ENCODE assay signal across 16 cellular contexts in genomic region chr11:73648629-73649046, GRCh38. TPM values are rescaled to one million over a fixed set of nuclear protein-coding genes. Genes with fewer than 3 reads are reported as not detected.
DNase-seq lines count a peak whose midpoint lies in the region; ATAC-seq and TF ChIP-seq lines count a peak whose summit lies in the region.
"Had no signal": no experiment of that assay in that cellular context is flagged by ENCODE, and none has a peak within 500 bp of the region (broad histone marks: within the 10 kb centered on the region; RNA-seq: fewer than 3 reads in every experiment).

No MANE protein-coding gene starts in this region.

- intact Hi-C loops in cardiac septum (cut with DNase I), result no loop called here
- intact Hi-C loops in right cardiac atrium (cut with DNase I), result no loop called here
- intact Hi-C loops in activated B cell treated with CpG ODN at 0.5 μM for 24 hours (cut with micrococcal nuclease), result no loop called here

- no peak overlapping the region for H4K12ac ChIP-seq in trophoblast cell (ENCODE audit: low read depth, low read length)

- CTCF ChIA-PET in activated B cell treated with CpG ODN at 0.5 μM for 24 hours (lab: Charles Lee), result interaction anchor here (1.9 kb wide), 1 partner anchor 12 kb away, joined by 5 read pairs; no protein-coding TSS in a partner anchor

- H3K79me1 ChIP-seq in trophoblast cell (ENCODE audit: low read length) (no peaks in the 10 kb centered on the region), mesenchymal stem cell (replicated peaks; ENCODE audit: low read length, poor library complexity, severe bottlenecking) (no peaks in the 10 kb centered on the region)

- ATAC-seq in right cardiac atrium (no peak), activated B cell treated with CpG ODN at 0.5 μM for 24 hours (ENCODE audit: low read depth) (no peak), HG02973 (IDR thresholded peaks at IDR 0.05; ENCODE audit: unreplicated experiment) (no peak)
- ATAC-seq: activated T-cell treated with anti-CD3 and anti-CD28 coated beads, Interleukin-2, amount 50 U/mL, for 72 hours; stimulated activated naive B cell treated with anti-CD40 and anti-IgM and Interleukin-4, amounts not matched to agents 10 μg/mL and 1 μg/mL and 100 μg/mL, for 72 hours had no signal

- no peaks in the 10 kb centered on the region for H3K27me3 Mint-ChIP-seq in activated B cell treated with CpG ODN at 0.5 μM for 24 hours
- H3K27me3 Mint-ChIP-seq: activated CD4-positive, alpha-beta memory T cell treated with anti-CD3 and anti-CD28 coated beads, Interleukin-2, amount 10 ng/mL, durations not matched to agents 7 days and 5 days had no signal

- no peak overlapping the region for H3K27ac Mint-ChIP-seq in activated B cell treated with CpG ODN at 0.5 μM for 24 hours
- H3K27ac Mint-ChIP-seq: activated CD4-positive, alpha-beta memory T cell treated with anti-CD3 and anti-CD28 coated beads, Interleukin-2, amount 10 ng/mL, durations not matched to agents 7 days and 5 days; activated T-cell treated with anti-CD3 and anti-CD28 coated beads, Interleukin-2, amount 50 U/mL, for 72 hours had no signal

- no peak overlapping the region for H3K27ac ChIP-seq in right cardiac atrium (ENCODE audit: low read length)
- no peak overlapping the region for H3K27ac ChIP-seq in trophoblast cell (ENCODE audit: low read depth, low read length)
- H3K27ac ChIP-seq in mesenchymal stem cell (ENCODE audit: low read length, poor library complexity, severe bottlenecking), result no peak overlapping the region
- H3K27ac ChIP-seq: coronary artery, KMS-11, SJSA1 had no signal

- H4K91ac ChIP-seq in trophoblast cell (ENCODE audit: low read depth, low read length) (no peak overlapping the region), mesenchymal stem cell (ENCODE audit: low read length) (no peak overlapping the region)

- H3K9me3 ChIP-seq in right cardiac atrium (ENCODE audit: control insufficient read depth, low read length) (no peaks in the 10 kb centered on the region), trophoblast cell (ENCODE audit: insufficient read depth, low read depth, low read length) (no peaks in the 10 kb centered on the region), mesenchymal stem cell (ENCODE audit: control insufficient read depth, low read length) (no peaks in the 10 kb centered on the region)
- H3K9me3 ChIP-seq: SJSA1 had no signal

- H3K4ac ChIP-seq in trophoblast cell (ENCODE audit: low read depth, low read length), result no peak overlapping the region
- no peak overlapping the region for H3K4ac ChIP-seq in mesenchymal stem cell (ENCODE audit: low read depth in 1 of 2, low read length in 2 of 2)

- H3K79me2 ChIP-seq in trophoblast cell (ENCODE audit: control insufficient read depth, insufficient read depth, low read length, poor library complexity), result no peaks in the 10 kb centered on the region

- no peak for TF ChIP-seq CTCF in activated B cell treated with CpG ODN at 0.5 μM for 24 hours (IDR thresholded peaks at IDR 0.05)

- H2AFZ ChIP-seq in trophoblast cell (ENCODE audit: insufficient read depth, low read length, poor library complexity) (no peak overlapping the region), mesenchymal stem cell (ENCODE audit: low read depth, low read length) (no peak overlapping the region)

- H3K4me1 ChIP-seq in right cardiac atrium (ENCODE audit: control insufficient read depth, insufficient read depth, low read length) (no peaks in the 10 kb centered on the region), trophoblast cell (ENCODE audit: control insufficient read depth in 1 of 2, insufficient read depth in 2 of 2, low read length in 2 of 2) (peaks cover 8 to 12% of the 10 kb centered on the region in 2 experiments), mesenchymal stem cell (ENCODE audit: control insufficient read depth, insufficient read depth, low read depth, low read length) (peaks cover 14% of the 10 kb centered on the region)
- H3K4me1 ChIP-seq: SJSA1 had no signal

- 64% methylated on average over 7 of the region's 7 CpGs for WGBS in right cardiac atrium
- no CpG with 5 or more reads among the region's 7 CpGs for WGBS in trophoblast cell (ENCODE audit: extremely low coverage, insufficient coverage, insufficient read length)
- WGBS in mesenchymal stem cell, result 51% methylated on average over 7 of the region's 7 CpGs

- H3K36me3 ChIP-seq in trophoblast cell (ENCODE audit: control insufficient read depth in 1 of 2, insufficient read depth in 2 of 2, low read length in 2 of 2), result no peaks in the 10 kb centered on the region
- H3K36me3 ChIP-seq in mesenchymal stem cell (ENCODE audit: control insufficient read depth in 1 of 2, insufficient read depth in 2 of 2, low read depth in 1 of 2, low read length in 2 of 2), result no peaks in the 10 kb centered on the region
- H3K36me3 ChIP-seq: SJSA1 had no signal

- no peak overlapping the region for H2BK120ac ChIP-seq in trophoblast cell (ENCODE audit: insufficient read depth, low read length, poor library complexity)
- H2BK120ac ChIP-seq in mesenchymal stem cell (ENCODE audit: low read depth, low read length), result no peak overlapping the region

- H3K36me3 Mint-ChIP-seq in activated B cell treated with CpG ODN at 0.5 μM for 24 hours (ENCODE audit: low read depth), result no peaks in the 10 kb centered on the region
- H3K36me3 Mint-ChIP-seq: stimulated activated naive B cell treated with anti-CD40 and anti-IgM and Interleukin-4, amounts not matched to agents 10 μg/mL and 1 μg/mL and 100 μg/mL, for 72 hours had no signal

- no peak overlapping the region for H2BK15ac ChIP-seq in mesenchymal stem cell (ENCODE audit: low read depth, poor library complexity, severe bottlenecking)

- H3K14ac ChIP-seq in trophoblast cell (ENCODE audit: low read length) (no peak overlapping the region), mesenchymal stem cell (ENCODE audit: low read length in 2 of 2) (no peak overlapping the region)

- H2AK5ac ChIP-seq in trophoblast cell (ENCODE audit: low read length) (no peak overlapping the region), mesenchymal stem cell (ENCODE audit: low read length, severe bottlenecking) (no peak overlapping the region)

- no peak overlapping the region for H3K18ac ChIP-seq in trophoblast cell (ENCODE audit: low read length)
- no peak overlapping the region for H3K18ac ChIP-seq in mesenchymal stem cell (ENCODE audit: low read depth in 1 of 2, low read length in 2 of 2)

- peaks cover 21% of the 10 kb centered on the region for H3K4me1 Mint-ChIP-seq in activated B cell treated with CpG ODN at 0.5 μM for 24 hours

- POLR2A ChIA-PET in activated B cell treated with CpG ODN at 0.5 μM for 24 hours (lab: Charles Lee), result interaction anchor here (2.7 kb wide), 1 partner anchor 50 kb away, joined by 12 read pairs; the partner anchor contains the start of gene FAM168A

- DNase-seq in cardiac septum (ENCODE audit: low spot score) (peak; percentile 54), right cardiac atrium (no peak), activated B cell treated with CpG ODN at 0.5 μM for 24 hours (no peak), midbrain (lab: John Stamatoyannopoulos, UW) (peak; percentile 66), NCI-H226 (no peak), trophoblast cell (no peak), mesenchymal stem cell (no peak)
- DNase-seq: activated CD4-positive, alpha-beta memory T cell treated with anti-CD3 and anti-CD28 coated beads, Interleukin-2, amount 10 ng/mL, durations not matched to agents 7 days and 5 days; activated T-cell treated with anti-CD3 and anti-CD28 coated beads, Interleukin-2, amount 50 U/mL, for 72 hours; aorta; small intestine; stimulated activated naive B cell treated with anti-CD40 and anti-IgM and Interleukin-4, amounts not matched to agents 10 μg/mL and 1 μg/mL and 100 μg/mL, for 72 hours had no signal

- no peak overlapping the region for H3K9ac ChIP-seq in trophoblast cell (ENCODE audit: low read length)
- no peak overlapping the region for H3K9ac ChIP-seq in mesenchymal stem cell (ENCODE audit: low read length)
- H3K9ac ChIP-seq: KMS-11 had no signal

- no peak overlapping the region for H2BK5ac ChIP-seq in trophoblast cell (ENCODE audit: low read depth, low read length, poor library complexity)
- no peak overlapping the region for H2BK5ac ChIP-seq in mesenchymal stem cell (ENCODE audit: low read depth, low read length, poor library complexity, severe bottlenecking)

- H3K4me2 ChIP-seq in trophoblast cell (ENCODE audit: low read length), result no peak overlapping the region
- no peak overlapping the region for H3K4me2 ChIP-seq in mesenchymal stem cell (ENCODE audit: low read length, poor library complexity, severe bottlenecking)

- H3K23ac ChIP-seq in trophoblast cell (ENCODE audit: low read length) (no peak overlapping the region), mesenchymal stem cell (ENCODE audit: low read length in 2 of 2) (no peak overlapping the region)

- H4K8ac ChIP-seq in trophoblast cell (ENCODE audit: low read depth, low read length), result no peak overlapping the region
- no peak overlapping the region for H4K8ac ChIP-seq in mesenchymal stem cell (ENCODE audit: low read length)

- H3K4me3 Mint-ChIP-seq in activated B cell treated with CpG ODN at 0.5 μM for 24 hours, result peak overlapping the region; percentile 24
- H3K4me3 Mint-ChIP-seq: activated CD4-positive, alpha-beta memory T cell treated with anti-CD3 and anti-CD28 coated beads, Interleukin-2, amount 10 ng/mL, durations not matched to agents 7 days and 5 days; stimulated activated naive B cell treated with anti-CD40 and anti-IgM and Interleukin-4, amounts not matched to agents 10 μg/mL and 1 μg/mL and 100 μg/mL, for 72 hours had no signal

- no peaks in the 10 kb centered on the region for H3K27me3 ChIP-seq in right cardiac atrium (ENCODE audit: control insufficient read depth, insufficient read depth)
- peaks cover 12% of the 10 kb centered on the region for H3K27me3 ChIP-seq in trophoblast cell (ENCODE audit: insufficient read depth, low read length)
- H3K27me3 ChIP-seq in mesenchymal stem cell (ENCODE audit: control insufficient read depth in 1 of 2, insufficient read depth in 1 of 2, low read length in 2 of 2), result peaks cover 28 to 51% of the 10 kb centered on the region in 2 experiments
- H3K27me3 ChIP-seq: SJSA1 had no signal

- H2BK12ac ChIP-seq in trophoblast cell (ENCODE audit: low read length) (no peak overlapping the region), mesenchymal stem cell (ENCODE audit: low read length in 2 of 2) (no peak overlapping the region)

- H3K9me3 Mint-ChIP-seq in activated B cell treated with CpG ODN at 0.5 μM for 24 hours, result no peaks in the 10 kb centered on the region
- H3K9me3 Mint-ChIP-seq: activated CD4-positive, alpha-beta memory T cell treated with anti-CD3 and anti-CD28 coated beads, Interleukin-2, amount 10 ng/mL, durations not matched to agents 7 days and 5 days; activated T-cell treated with anti-CD3 and anti-CD28 coated beads, Interleukin-2, amount 50 U/mL, for 72 hours; stimulated activated naive B cell treated with anti-CD40 and anti-IgM and Interleukin-4, amounts not matched to agents 10 μg/mL and 1 μg/mL and 100 μg/mL, for 72 hours had no signal

- H3K4me3 ChIP-seq in right cardiac atrium (ENCODE audit: low read length), result no peak overlapping the region
- H3K4me3 ChIP-seq in trophoblast cell (ENCODE audit: low read depth, low read length), result no peak overlapping the region
- no peak overlapping the region for H3K4me3 ChIP-seq in mesenchymal stem cell (ENCODE audit: insufficient read depth in 1 of 2, low read depth in 1 of 2, low read length in 2 of 2)
- H3K4me3 ChIP-seq: coronary artery, SJSA1 had no signal

RNA-seq across cellular contexts. Expression of gene PLEKHB1, which starts 2.3 kb away (rescaled TPM):
- total RNA-seq in cardiac septum, result 31.2 TPM
- total RNA-seq in right cardiac atrium, result 10 to 100 TPM; 11.7 to 31.5 (median 19.9) TPM
- 15.6 TPM for polyA plus RNA-seq in right cardiac atrium
- 5.0 and 5.6 TPM in 2 replicates for total RNA-seq in activated B cell treated with CpG ODN at 0.5 μM for 24 hours
- polyA plus RNA-seq in trophoblast cell (2013), result 0.12 and 0.34 TPM in 2 replicates
- polyA plus RNA-seq in mesenchymal stem cell (2013, experiment 1 of 2), result 0.90 TPM
- polyA plus RNA-seq in mesenchymal stem cell (2013, experiment 2 of 2), result 0.97 TPM
- total RNA-seq: SJSA1 had no signal

RNA-seq across cellular contexts. Expression of gene FAM168A, which starts 50.7 kb away (rescaled TPM):
- total RNA-seq in cardiac septum, result 29.5 TPM
- total RNA-seq in right cardiac atrium, result 10 to 100 TPM; 35.8 to 46.2 (median 41.2) TPM
- 14.2 TPM for polyA plus RNA-seq in right cardiac atrium
- 14.1 and 16.5 TPM in 2 replicates for total RNA-seq in activated B cell treated with CpG ODN at 0.5 μM for 24 hours
- polyA plus RNA-seq in trophoblast cell (2013), result 14.0 and 14.1 TPM in 2 replicates
- polyA plus RNA-seq in mesenchymal stem cell (2013, experiment 1 of 2), result 22.5 TPM
- 20.6 TPM for polyA plus RNA-seq in mesenchymal stem cell (2013, experiment 2 of 2)

Comparison
In these comparisons a context has a peak if more than half of its experiments do, and no peak if none do; other contexts are left out.
1. DNase-seq: peak in cardiac septum (single experiment) and midbrain (single experiment); none in right cardiac atrium (0 of 3), activated B cell treated with CpG ODN at 0.5 μM for 24 hours (single experiment), NCI-H226 (single experiment), trophoblast cell (0 of 2) and mesenchymal stem cell (single experiment).